23 cellular contexts compared by ENCODE assay signal in the genomic region with DNA sequence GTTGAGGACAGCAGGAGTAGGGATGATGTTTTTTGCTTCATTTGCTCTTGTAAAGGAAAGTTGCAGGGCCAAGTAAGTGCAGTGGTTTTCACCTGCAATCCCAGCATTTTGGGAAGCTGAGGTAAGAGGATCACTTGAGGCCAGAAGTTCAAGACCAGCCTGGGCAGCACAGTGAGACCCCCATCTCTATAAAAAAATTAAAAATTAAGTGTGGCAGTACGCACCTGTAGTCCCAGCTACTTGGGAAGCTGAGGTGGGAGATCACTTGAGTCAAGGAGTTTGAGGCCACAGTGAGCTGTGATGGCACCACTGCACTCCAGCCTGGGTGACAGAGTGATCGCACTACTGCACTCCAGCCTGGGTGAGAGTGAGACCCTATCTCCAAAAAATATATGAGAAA.
"Had no signal": no experiment of that assay in that cellular context is flagged by ENCODE, and none has a peak within 500 bp of the region (broad histone marks: within the 10 kb centered on the region; RNA-seq: fewer than 3 reads in every experiment).

No MANE protein-coding gene starts in this region.

- H3K4me1 Mint-ChIP-seq: activated T-helper 17 cell treated with anti-CD3 and anti-CD28 coated beads, Interleukin-2, amount 50 U/mL, for 72 hours had no signal

- H3K4me3 ChIP-seq: adrenal gland, breast epithelium, SK-N-MC had no signal

- H3K36me3 ChIP-seq: adrenal gland, breast epithelium had no signal

- H3K27ac Mint-ChIP-seq: activated naive CD4-positive, alpha-beta T cell treated with anti-CD3 and anti-CD28 coated beads for 36 hours; activated naive CD8-positive, alpha-beta T cell; activated T-helper 17 cell treated with anti-CD3 and anti-CD28 coated beads, Interleukin-2, amount 50 U/mL, for 72 hours; T-cell; T-helper 2 cell treated with Interferon-gamma antibody and Interleukin-4, amounts not matched to agents 5 μg/mL and 100 μg/mL, for 36 hours had no signal

- ATAC-seq: activated CD4-positive, CD25-positive, alpha-beta regulatory T cell treated with anti-CD3 and anti-CD28 coated beads, Interleukin-2, amount 50 U/mL, for 24 hours; T-cell had no signal

- H3K9me3 ChIP-seq: adrenal gland, breast epithelium had no signal

- H3K9me3 Mint-ChIP-seq: activated naive CD4-positive, alpha-beta T cell treated with anti-CD3 and anti-CD28 coated beads for 36 hours; activated T-cell treated with anti-CD3 and anti-CD28 coated beads, Interleukin-2, amount 50 U/mL, for 4 hours; activated T-helper 17 cell treated with anti-CD3 and anti-CD28 coated beads, Interleukin-2, amount 50 U/mL, for 72 hours; T-cell; T-helper 2 cell treated with Interferon-gamma antibody and Interleukin-4, amounts not matched to agents 5 μg/mL and 100 μg/mL, for 36 hours had no signal

- H3K4me1 ChIP-seq: adrenal gland, breast epithelium had no signal

- H3K27ac ChIP-seq: adrenal gland, breast epithelium, SK-N-MC had no signal

- H3K4me3 Mint-ChIP-seq: activated naive CD4-positive, alpha-beta T cell treated with anti-CD3 and anti-CD28 coated beads for 36 hours; activated naive CD8-positive, alpha-beta T cell; activated T-cell treated with anti-CD3 and anti-CD28 coated beads, Interleukin-2, amount 50 U/mL, for 4 hours; activated T-helper 17 cell treated with anti-CD3 and anti-CD28 coated beads, Interleukin-2, amount 50 U/mL, for 72 hours; T-cell; T-helper 2 cell treated with Interferon-gamma antibody and Interleukin-4, amounts not matched to agents 5 μg/mL and 100 μg/mL, for 36 hours had no signal

- H3K36me3 Mint-ChIP-seq: T-cell had no signal

- H3K27me3 ChIP-seq: adrenal gland, breast epithelium had no signal

- DNase-seq: activated CD4-positive, alpha-beta T cell treated with anti-CD3 and anti-CD28 coated beads for 48 hours; activated CD4-positive, alpha-beta T cell treated with anti-CD3 and anti-CD28 coated beads, Interleukin-2, amount 50 U/mL, for 4 hours; activated CD8-positive, alpha-beta memory T cell treated with anti-CD3 and anti-CD28 coated beads for 24 hours; activated gamma-delta T cell; activated naive CD4-positive, alpha-beta T cell treated with anti-CD3 and anti-CD28 coated beads for 36 hours; activated T-cell treated with anti-CD3 and anti-CD28 coated beads, Interleukin-2, amount 50 U/mL, for 4 hours; adrenal gland; central memory CD4-positive, alpha-beta T cell; Kasumi-1; KBM-7; NCI-H1048; NCI-H146; NCI-H187 treated with DMSO at 0.1 percent for 48 hours; NCI-H2081 treated with DMSO at 0.1 percent for 48 hours; NCI-H446; NCI-H524; T-cell had no signal
